Comparison of ENCODE assay signal across 9 cellular contexts in genomic region chr6:129287778-129288177, GRCh38.
"Had no signal": no experiment of that assay in that cellular context is flagged by ENCODE, and none has a peak within 500 bp of the region (broad histone marks: within the 10 kb centered on the region; RNA-seq: fewer than 3 reads in every experiment).

No MANE protein-coding gene starts in this region.

- H3K4me3 ChIP-seq: GM23248, GM23338, HAP-1 had no signal

- H3K9me3 ChIP-seq: HAP-1 had no signal

- H3K4me2 ChIP-seq: GM23338 had no signal

- H3K27ac ChIP-seq: GM23248 had no signal

- H3K9ac ChIP-seq: GM23248 had no signal

- DNase-seq: GM23248, GOT3, H7, H9, HCEC 1CT, HFFc6 had no signal

- H2AFZ ChIP-seq: GM23248, GM23338 had no signal

- H3K36me3 ChIP-seq: HAP-1 had no signal

- ATAC-seq: GM23338, HCT116 had no signal
